In the genomic region with DNA sequence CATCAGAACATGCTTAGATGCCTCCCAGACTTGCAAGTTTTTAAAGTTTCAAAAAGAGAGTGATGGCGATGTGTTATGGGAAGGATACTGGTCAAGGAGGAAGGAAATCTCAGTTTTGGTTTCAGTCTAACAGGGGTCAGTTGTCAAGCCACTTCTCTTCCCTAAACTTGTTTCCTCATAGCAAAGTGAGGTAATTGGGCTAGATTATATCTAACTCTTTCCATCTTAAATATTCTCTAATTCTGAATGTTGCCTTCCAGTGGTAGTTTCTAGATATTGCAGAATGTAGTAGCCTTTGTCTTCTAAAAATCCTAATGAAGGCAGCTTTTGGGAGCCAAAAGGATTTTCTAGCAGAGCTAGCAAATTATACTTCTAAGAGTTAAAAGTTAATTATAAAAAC, we compare ENCODE assay signal across 11 cellular contexts. TPM values are rescaled to one million over a fixed set of nuclear protein-coding genes. Genes with fewer than 3 reads are reported as not detected.
DNase-seq lines count a peak whose midpoint lies in the region; ATAC-seq and TF ChIP-seq lines count a peak whose summit lies in the region.
"Not testable (repeated sequence)": the region's sequence is repeated elsewhere in the genome, so short reads cannot be mapped to it uniquely, and the experiment has no call there.
"Had no signal": no experiment of that assay in that cellular context is flagged by ENCODE, and none has a peak within 500 bp of the region (broad histone marks: within the 10 kb centered on the region; RNA-seq: fewer than 3 reads in every experiment).

No MANE protein-coding gene starts in this region.

- CTCF ChIA-PET in naive thymus-derived CD4-positive, alpha-beta T cell (lab: Charles Lee): not testable (repeated sequence)

- H3K9me2 ChIP-seq in DOHH2 (replicated peaks; ENCODE audit: control insufficient read depth, low read length): not testable (repeated sequence)

- H3K27me3 Mint-ChIP-seq in HFFc6 (ENCODE audit: insufficient read depth); T-helper 17 cell; dendritic cell treated with granulocyte-macrophage colony-stimulating factor and Interleukin-4, amounts not matched to agents 40 ng/mL and 50 ng/mL, for 4 days: not testable (repeated sequence)
- H3K27me3 Mint-ChIP-seq in naive thymus-derived CD4-positive, alpha-beta T cell: peaks cover 0 to 25% (median 4%) of the 10 kb centered on the region in 5 donors

- H3K4me3 ChIP-seq in DOHH2 (ENCODE audit: low read length); heart right ventricle; naive thymus-derived CD4-positive, alpha-beta T cell (ENCODE audit: low read length); aorta (ENCODE audit: low read length in 2 of 2): not testable (repeated sequence)

- not testable (repeated sequence) for H3F3A ChIP-seq in DOHH2 (ENCODE audit: control insufficient read depth, insufficient read depth)

- DNase-seq in HFFc6; T-helper 17 cell; heart right ventricle; naive thymus-derived CD4-positive, alpha-beta T cell; aorta: not testable (repeated sequence)
- DNase-seq in NOMO-1 treated with DMSO at 0.1 percent for 48 hours (lab: John Stamatoyannopoulos, UW; ENCODE audit: unreplicated experiment): peak; percentile 90

- H3K4me1 Mint-ChIP-seq in HFFc6 (ENCODE audit: low read depth); T-helper 17 cell: not testable (repeated sequence)
- peaks cover 34% of the 10 kb centered on the region for H3K4me1 Mint-ChIP-seq in dendritic cell treated with granulocyte-macrophage colony-stimulating factor and Interleukin-4, amounts not matched to agents 40 ng/mL and 50 ng/mL, for 4 days (ENCODE audit: low read depth)
- peaks cover 3 to 16% (median 12%) of the 10 kb centered on the region in 7 donors for H3K4me1 Mint-ChIP-seq in naive thymus-derived CD4-positive, alpha-beta T cell

- H3K27ac Mint-ChIP-seq in HFFc6; T-helper 17 cell; naive thymus-derived CD4-positive, alpha-beta T cell: not testable (repeated sequence)
- H3K27ac Mint-ChIP-seq in dendritic cell treated with granulocyte-macrophage colony-stimulating factor and Interleukin-4, amounts not matched to agents 40 ng/mL and 50 ng/mL, for 4 days: peak overlapping the region; percentile 69

- H3K4me3 Mint-ChIP-seq in HFFc6, T-helper 17 cell: not testable (repeated sequence)
- peak overlapping the region; percentile 57 for H3K4me3 Mint-ChIP-seq in dendritic cell treated with granulocyte-macrophage colony-stimulating factor and Interleukin-4, amounts not matched to agents 40 ng/mL and 50 ng/mL, for 4 days
- H3K4me3 Mint-ChIP-seq in naive thymus-derived CD4-positive, alpha-beta T cell: peak overlapping the region in 4 of 10 donors; percentile 22 to 65 (median 44)

- intact Hi-C loops in dendritic cell treated with granulocyte-macrophage colony-stimulating factor and Interleukin-4, amounts not matched to agents 40 ng/mL and 50 ng/mL, for 4 days (cut with micrococcal nuclease); aorta (cut with DNase I): not testable (repeated sequence)
- intact Hi-C loops in heart right ventricle (cut with DNase I): loop anchor here in 1 of 10 donors (10.0 kb wide), 1 partner anchor 102 kb away; the partner anchor contains the start of gene DUSP12
- intact Hi-C loops in naive thymus-derived CD4-positive, alpha-beta T cell (cut with micrococcal nuclease): loop anchor here in 1 of 2 donors (10.0 kb wide), 2 partner anchors 78 to 158 kb away; no protein-coding TSS in a partner anchor

- not testable (repeated sequence) for H3K36me3 Mint-ChIP-seq in HFFc6 (ENCODE audit: low read depth); T-helper 17 cell (ENCODE audit: low read depth); dendritic cell treated with granulocyte-macrophage colony-stimulating factor and Interleukin-4, amounts not matched to agents 40 ng/mL and 50 ng/mL, for 4 days (ENCODE audit: low read depth); naive thymus-derived CD4-positive, alpha-beta T cell

- not testable (repeated sequence) for H3K27me3 ChIP-seq in DOHH2 (ENCODE audit: control insufficient read depth, low read length); naive thymus-derived CD4-positive, alpha-beta T cell (ENCODE audit: control insufficient read depth in 2 of 2, insufficient read depth in 2 of 2, low read length in 2 of 2); aorta (ENCODE audit: control insufficient read depth in 1 of 2, insufficient read depth in 2 of 2, low read length in 1 of 2)
- H3K27me3 ChIP-seq in heart right ventricle: peaks cover 0 to 10% (median 0%) of the 10 kb centered on the region in 7 donors

- H3K27ac ChIP-seq in DOHH2 (ENCODE audit: low read depth, low read length); naive thymus-derived CD4-positive, alpha-beta T cell (ENCODE audit: low read depth, low read length); aorta (ENCODE audit: low read depth in 1 of 2, low read length in 2 of 2): not testable (repeated sequence)
- peak overlapping the region in 1 of 10 donors; percentile 84 for H3K27ac ChIP-seq in heart right ventricle

- H3K9me3 Mint-ChIP-seq in HFFc6; dendritic cell treated with granulocyte-macrophage colony-stimulating factor and Interleukin-4, amounts not matched to agents 40 ng/mL and 50 ng/mL, for 4 days; naive thymus-derived CD4-positive, alpha-beta T cell: not testable (repeated sequence)

- POLR2A ChIA-PET in naive thymus-derived CD4-positive, alpha-beta T cell (lab: Charles Lee): not testable (repeated sequence)

- 89% methylated on average over 1 of the region's 1 CpG; no CpG with 5 or more reads in 1 of the 2 donors for WGBS in heart right ventricle, 2 donors
- WGBS in aorta, 2 donors: 100% methylated on average over 1 of the region's 1 CpG; no CpG with 5 or more reads in 1 of the 2 donors

- not testable (repeated sequence) for H3K79me2 ChIP-seq in DOHH2 (ENCODE audit: control insufficient read depth, low read length)

- 0 out of 2 replicates have a peak overlapping the region, but pooled peaks have one; percentile 21 for H3K4me2 ChIP-seq in DOHH2 (ENCODE audit: low read length)

- H4K20me1 ChIP-seq in DOHH2 (ENCODE audit: control insufficient read depth, insufficient read depth, low read depth, low read length): not testable (repeated sequence)

- not testable (repeated sequence) for H3K4me1 ChIP-seq in DOHH2 (ENCODE audit: control insufficient read depth, low read length); naive thymus-derived CD4-positive, alpha-beta T cell (ENCODE audit: control insufficient read depth in 2 of 2, insufficient read depth in 2 of 2, low read length in 2 of 2); aorta (ENCODE audit: control insufficient read depth in 1 of 2, insufficient read depth in 2 of 2, low read length in 2 of 2)
- H3K4me1 ChIP-seq in heart right ventricle: peaks cover 0 to 16% (median 0%) of the 10 kb centered on the region in 9 donors

- ATAC-seq in T-helper 17 cell: peak; percentile 50
- peak; percentile 44 to 83 (median 62) for ATAC-seq in heart right ventricle
- ATAC-seq in naive thymus-derived CD4-positive, alpha-beta T cell: peak; percentile 75
- peak; percentile 33 for ATAC-seq in aorta (ENCODE audit: low FRiP score)

- H3K36me3 ChIP-seq in DOHH2 (ENCODE audit: control insufficient read depth, low read length); heart right ventricle; naive thymus-derived CD4-positive, alpha-beta T cell (ENCODE audit: control insufficient read depth in 2 of 3, insufficient read depth in 3 of 3, low read length in 3 of 3); aorta (ENCODE audit: control insufficient read depth in 1 of 2, insufficient read depth in 2 of 2, low read length in 1 of 2): not testable (repeated sequence)

- TF ChIP-seq CTCF in DOHH2 (IDR thresholded peaks at IDR 0.05; ENCODE audit: low read depth, low read length, poor library complexity, severe bottlenecking): not testable (repeated sequence)
- peak; percentile 49 for TF ChIP-seq CTCF in HFFc6 (IDR thresholded peaks at IDR 0.05)
- TF ChIP-seq CTCF in heart right ventricle (IDR thresholded peaks at IDR 0.05): peak in 3 of 9 donors; percentile 13 to 32 (median 21)

- not testable (repeated sequence) for H3K9me3 ChIP-seq in DOHH2 (ENCODE audit: control insufficient read depth, insufficient read depth, low read length); T-helper 17 cell (ENCODE audit: control insufficient read depth, low read length, poor library complexity, severe bottlenecking); heart right ventricle; naive thymus-derived CD4-positive, alpha-beta T cell (ENCODE audit: control insufficient read depth in 2 of 3, low read length in 3 of 3); aorta (ENCODE audit: control insufficient read depth, low read length)

RNA-seq across cellular contexts. Expression of gene FCGR3B, which starts 11.7 kb away (rescaled TPM):
- not detected for total RNA-seq in HFFc6 (2021; fragmentation: NEBNext Ultra II Directional; extraction: Animal tissue kit (Norgen Biotek cat#: 25700))
- total RNA-seq in T-helper 17 cell (under 1 TPM in 1 of 2 donors, not detected in 1; 0.37 TPM), heart right ventricle (1 to 10 TPM; 1.2 to 8.7 (median 1.9) TPM), aorta (10 to 100 TPM in 1 of 2 donors, 1 to 10 TPM in 1; 6.3 to 13.4 TPM)
- polyA plus RNA-seq in heart right ventricle (under 1 TPM; 0.22 TPM), aorta (1 to 10 TPM in 1 of 2 donors, under 1 TPM in 1; 0.41 to 5.3 TPM)
- 1 to 10 TPM in 1 of 5 experiments, under 1 TPM in 1, not detected in 3; 0.85 to 4.1 TPM for total RNA-seq in naive thymus-derived CD4-positive, alpha-beta T cell
- not detected for polyA plus RNA-seq in naive thymus-derived CD4-positive, alpha-beta T cell
- total RNA-seq: CD4-positive, CD25-positive, alpha-beta regulatory T cell; HepG2; T-helper 2 cell treated with Interferon-gamma antibody and Interleukin-4, amounts not matched to agents 100 ng/mL and 5 ng/mL, for 36 hours had no signal
- polyA plus RNA-seq: CD4-positive, CD25-positive, alpha-beta regulatory T cell; HepG2 had no signal

RNA-seq across cellular contexts. Expression of gene FCGR2B, which starts 20.2 kb away (rescaled TPM):
- total RNA-seq in HFFc6 (2021; fragmentation: NEBNext Ultra II Directional; extraction: Animal tissue kit (Norgen Biotek cat#: 25700)): not detected
- 1 to 10 TPM; 2.6 to 2.9 TPM for total RNA-seq in T-helper 17 cell
- total RNA-seq in heart right ventricle: 10 to 100 TPM in 2 of 10 donors, 1 to 10 TPM in 8; 1.7 to 40.9 (median 6.7) TPM
- 1 to 10 TPM; 3.7 to 4.3 TPM for polyA plus RNA-seq in heart right ventricle
- 10 to 100 TPM in 1 of 5 experiments, 1 to 10 TPM in 3, not detected in 1; 2.2 to 13.9 (median 5.2) TPM for total RNA-seq in naive thymus-derived CD4-positive, alpha-beta T cell
- under 1 TPM in 1 of 2 donors, not detected in 1; 0.24 TPM for polyA plus RNA-seq in naive thymus-derived CD4-positive, alpha-beta T cell
- total RNA-seq in aorta: 10 to 100 TPM; 13.6 to 68.6 TPM
- polyA plus RNA-seq in aorta: 1 to 10 TPM; 3.2 to 8.5 TPM
- total RNA-seq: HepG2 had no signal
- polyA plus RNA-seq: HepG2 had no signal
